ENCODE assay signal across 10 cellular contexts in the genomic region with DNA sequence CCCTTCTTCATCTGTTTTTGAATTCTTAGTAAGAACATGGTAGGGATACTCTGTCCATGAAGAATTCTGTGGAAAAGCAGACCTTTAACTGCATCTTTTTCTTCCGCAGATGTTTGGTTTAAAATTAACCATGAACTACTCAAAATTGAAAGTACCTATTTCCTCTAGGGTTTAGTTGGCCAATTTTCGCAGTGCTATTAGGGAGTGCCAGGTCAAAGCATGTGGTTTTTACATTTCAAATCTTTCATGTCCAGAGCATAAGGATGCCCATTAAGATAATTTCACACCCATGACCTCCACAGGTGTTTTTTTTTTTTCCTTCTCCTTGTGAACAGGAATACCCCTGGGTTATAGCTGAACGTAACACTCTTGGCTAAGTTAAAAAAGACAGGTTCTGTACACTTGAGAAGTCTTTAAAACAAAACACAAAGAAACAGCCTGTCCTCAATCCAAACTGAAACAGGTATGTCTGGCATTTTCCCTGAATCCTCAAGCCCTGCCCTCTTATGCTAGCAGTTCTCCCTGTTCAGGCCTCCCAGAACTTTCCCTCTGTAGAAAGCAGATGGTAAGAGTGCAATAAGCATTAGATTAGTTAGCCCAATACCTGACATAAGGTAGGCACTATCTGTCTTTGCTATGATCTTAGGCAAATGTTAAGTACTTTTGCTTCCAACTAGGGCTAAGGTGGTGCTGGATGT.
A peak's percentile ranks its signal among the peaks of the same experiment; 100 is the strongest.
DNase-seq lines count a peak whose midpoint lies in the region; ATAC-seq and TF ChIP-seq lines count a peak whose summit lies in the region.
"Had no signal": no experiment of that assay in that cellular context is flagged by ENCODE, and none has a peak within 500 bp of the region (broad histone marks: within the 10 kb centered on the region; RNA-seq: fewer than 3 reads in every experiment).

No MANE protein-coding gene starts in this region.

- peak; percentile 65 for ATAC-seq in GM18907 (IDR thresholded peaks at IDR 0.05; ENCODE audit: unreplicated experiment)
- peak; percentile 42 for ATAC-seq in HG03196 (IDR thresholded peaks at IDR 0.05; ENCODE audit: unreplicated experiment)

- peak overlapping the region; percentile 57; the same call in 1 of the 2 replicates for H3K27ac ChIP-seq in 22Rv1
- peak overlapping the region; percentile 63 for H3K27ac ChIP-seq in layer of hippocampus (ENCODE audit: low read depth, low read length)

- H3K27me3 ChIP-seq in layer of hippocampus (ENCODE audit: control insufficient read depth, insufficient read depth, low read length) = no peaks in the 10 kb centered on the region

- TF ChIP-seq CTCF in 22Rv1 (IDR thresholded peaks at IDR 0.05) = no peak

- no peak for DNase-seq in NCI-H526 treated with DMSO at 0.1 percent for 48 hours (lab: John Stamatoyannopoulos, UW)
- DNase-seq in retina = no peak
- DNase-seq in G401 (ENCODE audit: low spot score) = no peak
- DNase-seq in activated CD8-positive, alpha-beta memory T cell treated with anti-CD3 and anti-CD28 coated beads, Interleukin-2, amount 50 U/mL, for 4 hours = no peak
- DNase-seq: activated naive CD4-positive, alpha-beta T cell treated with anti-CD3 and anti-CD28 coated beads, Interleukin-2, amount 50 U/mL, for 16 hours; OCI-M1 had no signal

- in situ Hi-C loops in G401 (cut with HindIII; ENCODE audit: low sequenced_read_pairs) = no loop called here
